ENCODE assay signal across 21 cellular contexts in the genomic region with DNA sequence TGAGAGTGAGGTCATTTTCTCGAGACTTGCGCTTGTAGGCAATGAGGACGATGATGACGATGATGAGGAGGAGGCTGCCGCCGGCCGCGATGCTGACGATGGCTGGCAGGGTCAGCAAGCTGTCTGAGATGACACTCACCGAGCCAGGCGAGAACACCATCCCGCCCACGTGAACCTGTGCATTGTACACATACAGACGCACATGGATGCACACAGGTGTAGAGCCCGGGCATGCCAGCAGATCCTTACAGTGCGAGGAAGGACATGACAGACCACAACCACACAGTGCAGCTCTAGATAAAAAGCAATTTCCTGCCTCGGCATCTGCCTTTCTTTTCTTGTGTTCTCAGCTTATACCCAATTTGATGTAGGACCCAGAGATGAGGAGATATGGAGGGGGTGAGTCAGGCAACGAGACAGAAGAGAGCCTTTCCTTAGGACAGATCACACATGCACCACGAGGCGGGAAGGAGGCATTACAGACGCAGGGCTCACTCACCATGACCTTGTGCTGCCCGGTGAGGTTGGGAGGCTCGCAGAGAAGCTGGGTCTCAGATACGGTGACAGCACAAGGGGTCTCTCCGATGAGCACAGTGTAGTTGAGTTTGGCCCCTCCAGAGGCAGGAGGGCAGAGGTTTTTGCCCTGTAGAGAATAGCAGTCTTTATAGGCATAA.
DNase-seq lines count a peak whose midpoint lies in the region; ATAC-seq and TF ChIP-seq lines count a peak whose summit lies in the region.
"Had no signal": no experiment of that assay in that cellular context is flagged by ENCODE, and none has a peak within 500 bp of the region (broad histone marks: within the 10 kb centered on the region; RNA-seq: fewer than 3 reads in every experiment).

No MANE protein-coding gene starts in this region.

- ATAC-seq in activated naive CD8-positive, alpha-beta T cell treated with anti-CD3 and anti-CD28 coated beads, Interleukin-2, amount 10 ng/mL, durations not matched to agents 7 days and 5 days (ENCODE audit: low read depth), result peak; percentile 81
- ATAC-seq in T-helper 17 cell, result no peak
- no peak for ATAC-seq in body of pancreas

- no peaks in the 10 kb centered on the region for H3K9me3 ChIP-seq in T-helper 17 cell (ENCODE audit: control insufficient read depth, low read length, poor library complexity, severe bottlenecking)
- H3K9me3 ChIP-seq in body of pancreas, result no peaks in the 10 kb centered on the region
- no peaks in the 10 kb centered on the region for H3K9me3 ChIP-seq in spleen
- H3K9me3 ChIP-seq: stomach, transverse colon had no signal

- no peaks in the 10 kb centered on the region for H3K36me3 Mint-ChIP-seq in activated naive CD8-positive, alpha-beta T cell treated with anti-CD3 and anti-CD28 coated beads, Interleukin-2, amount 10 ng/mL, durations not matched to agents 7 days and 5 days
- H3K36me3 Mint-ChIP-seq in activated naive CD8-positive, alpha-beta T cell treated with anti-CD3 and anti-CD28 coated beads for 36 hours, result no peaks in the 10 kb centered on the region
- H3K36me3 Mint-ChIP-seq in T-helper 17 cell (ENCODE audit: low read depth), result peaks cover 2% of the 10 kb centered on the region
- H3K36me3 Mint-ChIP-seq: activated naive CD4-positive, alpha-beta T cell treated with anti-CD3 and anti-CD28 coated beads, Interleukin-2, amount 50 U/mL, for 24 hours had no signal

- POLR2A ChIA-PET in activated naive CD8-positive, alpha-beta T cell treated with anti-CD3 and anti-CD28 coated beads, Interleukin-2, amount 10 ng/mL, durations not matched to agents 7 days and 5 days (lab: Charles Lee), result interaction anchor here (1.1 kb wide), 1 partner anchor 10 kb away, joined by 3 read pairs; no protein-coding TSS in a partner anchor

- H3K27ac ChIP-seq in body of pancreas (peak overlapping the region; percentile 69 to 87 (median 80)), spleen (no peak overlapping the region), coronary artery (no peak overlapping the region)
- H3K27ac ChIP-seq: brain microvascular endothelial cell, stomach, transverse colon had no signal

- TF ChIP-seq CTCF in body of pancreas (IDR thresholded peaks at IDR 0.05) (no peak), spleen (IDR thresholded peaks at IDR 0.05 in 8 of 11, conservative IDR thresholded peaks at IDR 0.05 in 3 of 11) (no peak), coronary artery (IDR thresholded peaks at IDR 0.05) (no peak)

- peak in 1 of 3 donors; percentile 2 for TF ChIP-seq POLR2A in body of pancreas (IDR thresholded peaks at IDR 0.05)
- no peak for TF ChIP-seq POLR2A in spleen (IDR thresholded peaks at IDR 0.05)

- H3K4me1 Mint-ChIP-seq in activated naive CD8-positive, alpha-beta T cell treated with anti-CD3 and anti-CD28 coated beads, Interleukin-2, amount 10 ng/mL, durations not matched to agents 7 days and 5 days, result peaks cover 21% of the 10 kb centered on the region
- peaks cover 2% of the 10 kb centered on the region for H3K4me1 Mint-ChIP-seq in activated naive CD8-positive, alpha-beta T cell treated with anti-CD3 and anti-CD28 coated beads for 36 hours
- peaks cover 15% of the 10 kb centered on the region for H3K4me1 Mint-ChIP-seq in T-helper 17 cell
- H3K4me1 Mint-ChIP-seq: activated naive CD4-positive, alpha-beta T cell treated with anti-CD3 and anti-CD28 coated beads, Interleukin-2, amount 50 U/mL, for 24 hours had no signal

- H3K36me3 ChIP-seq in body of pancreas (replicated peaks in 1 of 2; ENCODE audit: insufficient read depth in 1 of 2, low read depth in 2 of 2) (peaks cover 0 to 2% of the 10 kb centered on the region in 2 donors), spleen (peaks cover 0 to 55% (median 0%) of the 10 kb centered on the region in 6 donors)

- no peak for DNase-seq in activated naive CD8-positive, alpha-beta T cell treated with anti-CD3 and anti-CD28 coated beads, Interleukin-2, amount 10 ng/mL, durations not matched to agents 7 days and 5 days
- DNase-seq in activated naive CD8-positive, alpha-beta T cell treated with anti-CD3 and anti-CD28 coated beads for 36 hours, result no peak
- DNase-seq in T-helper 17 cell, result no peak
- DNase-seq in body of pancreas, result peak; percentile 31 to 43 (median 37)
- DNase-seq in spleen, result peak; percentile 68
- no peak for DNase-seq in amygdala (lab: John Stamatoyannopoulos, UW)
- no peak for DNase-seq in NCI-H774 (lab: John Stamatoyannopoulos, UW)
- no peak for DNase-seq in coronary artery (ENCODE audit: low spot score)
- DNase-seq: brain microvascular endothelial cell; CD4-positive, alpha-beta memory T cell; DMS 273 treated with DMSO at 0.1 percent for 48 hours; glutamatergic neuron; kidney glomerular epithelial cell; mammary epithelial cell; NCI-H146; NCI-H2171; NCI-H526 treated with DMSO at 0.1 percent for 48 hours; retina; stomach; transverse colon had no signal

- H3K9me3 Mint-ChIP-seq in activated naive CD8-positive, alpha-beta T cell treated with anti-CD3 and anti-CD28 coated beads, Interleukin-2, amount 10 ng/mL, durations not matched to agents 7 days and 5 days, result no peaks in the 10 kb centered on the region
- H3K9me3 Mint-ChIP-seq in activated naive CD8-positive, alpha-beta T cell treated with anti-CD3 and anti-CD28 coated beads for 36 hours, result no peaks in the 10 kb centered on the region
- H3K9me3 Mint-ChIP-seq: activated naive CD4-positive, alpha-beta T cell treated with anti-CD3 and anti-CD28 coated beads, Interleukin-2, amount 50 U/mL, for 24 hours; CD4-positive, alpha-beta memory T cell had no signal

- intact Hi-C loops in body of pancreas (cut with DNase I), result no loop called here
- intact Hi-C loops in spleen (cut with DNase I; ENCODE audit: low total_unique reads), result no loop called here

- no peak overlapping the region for H3K27ac Mint-ChIP-seq in activated naive CD8-positive, alpha-beta T cell treated with anti-CD3 and anti-CD28 coated beads, Interleukin-2, amount 10 ng/mL, durations not matched to agents 7 days and 5 days
- no peak overlapping the region for H3K27ac Mint-ChIP-seq in activated naive CD8-positive, alpha-beta T cell treated with anti-CD3 and anti-CD28 coated beads for 36 hours
- H3K27ac Mint-ChIP-seq in T-helper 17 cell, result no peak overlapping the region
- H3K27ac Mint-ChIP-seq: activated naive CD4-positive, alpha-beta T cell treated with anti-CD3 and anti-CD28 coated beads, Interleukin-2, amount 50 U/mL, for 24 hours; CD4-positive, alpha-beta memory T cell had no signal

- H3K4me3 Mint-ChIP-seq in activated naive CD8-positive, alpha-beta T cell treated with anti-CD3 and anti-CD28 coated beads, Interleukin-2, amount 10 ng/mL, durations not matched to agents 7 days and 5 days, result peak overlapping the region; percentile 37
- H3K4me3 Mint-ChIP-seq in activated naive CD8-positive, alpha-beta T cell treated with anti-CD3 and anti-CD28 coated beads for 36 hours, result no peak overlapping the region
- H3K4me3 Mint-ChIP-seq in T-helper 17 cell, result peak overlapping the region; percentile 25
- H3K4me3 Mint-ChIP-seq: activated naive CD4-positive, alpha-beta T cell treated with anti-CD3 and anti-CD28 coated beads, Interleukin-2, amount 50 U/mL, for 24 hours had no signal

- H3K4me1 ChIP-seq in body of pancreas (peaks cover 89% of the 10 kb centered on the region), spleen (peaks cover 0 to 12% (median 4%) of the 10 kb centered on the region in 6 donors)

- H3K27me3 ChIP-seq in body of pancreas, result no peaks in the 10 kb centered on the region
- no peaks in the 10 kb centered on the region for H3K27me3 ChIP-seq in spleen (replicated peaks in 1 of 7)
- H3K27me3 ChIP-seq: brain microvascular endothelial cell, stomach, transverse colon had no signal

- H3K4me3 ChIP-seq in body of pancreas (no peak overlapping the region), spleen (no peak overlapping the region), coronary artery (no peak overlapping the region)
- H3K4me3 ChIP-seq: stomach, transverse colon had no signal

- peaks cover 4% of the 10 kb centered on the region for H3K27me3 Mint-ChIP-seq in activated naive CD8-positive, alpha-beta T cell treated with anti-CD3 and anti-CD28 coated beads, Interleukin-2, amount 10 ng/mL, durations not matched to agents 7 days and 5 days
- H3K27me3 Mint-ChIP-seq in activated naive CD8-positive, alpha-beta T cell treated with anti-CD3 and anti-CD28 coated beads for 36 hours, result no peaks in the 10 kb centered on the region
- H3K27me3 Mint-ChIP-seq in T-helper 17 cell, result peaks cover 45% of the 10 kb centered on the region

- WGBS in body of pancreas, 2 donors, result 58 to 66% methylated on average over 25 of the region's 25 CpGs
- 68 to 80% (median 75%) methylated on average over 25 of the region's 25 CpGs for WGBS in spleen, 5 donors

Comparison
In these comparisons a context has a peak if more than half of its experiments do, and no peak if none do; other contexts are left out.
1. DNase-seq: peak in body of pancreas (4 of 4) and spleen (single experiment); none in activated naive CD8-positive, alpha-beta T cell treated with anti-CD3 and anti-CD28 coated beads, Interleukin-2, amount 10 ng/mL, durations not matched to agents 7 days and 5 days (single experiment), activated naive CD8-positive, alpha-beta T cell treated with anti-CD3 and anti-CD28 coated beads for 36 hours (single experiment), T-helper 17 cell (0 of 3), amygdala (0 of 56), NCI-H774 (single experiment) and coronary artery (single experiment).
2. H3K27ac ChIP-seq: peak in body of pancreas (4 of 4); none in spleen (0 of 8) and coronary artery (0 of 2).